In the genomic region with DNA sequence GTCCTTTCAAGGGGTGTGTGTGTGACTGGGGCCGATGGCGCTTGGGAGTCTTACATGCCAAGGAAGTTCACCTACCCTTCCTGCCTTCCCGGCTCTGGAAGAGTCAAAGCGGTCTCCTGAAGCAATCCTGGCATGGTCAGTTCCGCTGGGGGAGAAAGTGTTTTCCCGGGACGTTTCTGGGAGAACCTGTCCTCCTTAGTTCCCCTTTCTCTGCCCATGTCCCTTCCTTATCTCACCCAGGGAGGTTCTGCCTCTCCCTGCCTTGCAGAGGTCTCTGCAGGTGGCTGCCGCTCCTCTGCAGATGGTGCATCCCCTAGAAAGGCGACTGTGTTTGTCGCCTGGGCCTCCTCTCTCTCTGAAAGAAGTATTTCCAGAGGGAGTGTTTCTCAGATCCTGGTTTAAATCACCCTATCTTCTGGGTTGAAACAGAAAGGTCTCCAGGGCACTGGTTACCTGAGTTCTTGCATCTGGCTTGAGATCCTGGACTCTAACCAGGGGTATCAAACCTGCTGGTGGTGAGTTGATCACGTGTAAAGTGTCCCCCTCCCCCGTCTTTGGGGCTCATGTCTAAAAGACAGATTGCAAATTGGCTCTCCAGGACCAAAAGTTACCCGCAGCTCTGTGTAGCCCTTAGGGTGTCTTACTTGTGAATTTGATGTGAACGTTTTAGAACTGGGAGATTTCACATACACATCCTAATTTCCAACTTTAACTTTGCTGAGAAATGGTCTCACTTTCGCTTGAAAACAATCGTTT, we compare ENCODE assay signal across 1 cellular context.
TF ChIP-seq lines count a peak whose summit lies in the region.

No MANE protein-coding gene starts in this region.

TF ChIP-seq in H1, 55 proteins besides CTCF, POLR2A, EP300 and RAD21 (continued from another document):
- TF ChIP-seq, protein P1, sequence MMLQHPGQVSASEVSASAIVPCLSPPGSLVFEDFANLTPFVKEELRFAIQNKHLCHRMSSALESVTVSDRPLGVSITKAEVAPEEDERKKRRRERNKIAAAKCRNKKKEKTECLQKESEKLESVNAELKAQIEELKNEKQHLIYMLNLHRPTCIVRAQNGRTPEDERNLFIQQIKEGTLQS (IDR thresholded peaks at IDR 0.05; ENCODE audit: insufficient read depth, low read depth, low read length): no peak
- TF ChIP-seq SAP30 (IDR thresholded peaks at IDR 0.05; ENCODE audit: insufficient read depth, insufficient replicate concordance, low read length) (no peak), SIN3A (conservative IDR thresholded peaks at IDR 0.05 in 1 of 2, IDR thresholded peaks at IDR 0.05 in 1 of 2; ENCODE audit: low read depth in 1 of 2, low read length in 2 of 2) (no peak), TEAD4 (IDR thresholded peaks at IDR 0.05; ENCODE audit: low read depth, low read length) (no peak), JUND (IDR thresholded peaks at IDR 0.05; ENCODE audit: low read length) (no peak), CTBP2 (IDR thresholded peaks at IDR 0.05; ENCODE audit: borderline replicate concordance, insufficient read depth, insufficient read length, low read length) (no peak)
- TF ChIP-seq, protein P2, sequence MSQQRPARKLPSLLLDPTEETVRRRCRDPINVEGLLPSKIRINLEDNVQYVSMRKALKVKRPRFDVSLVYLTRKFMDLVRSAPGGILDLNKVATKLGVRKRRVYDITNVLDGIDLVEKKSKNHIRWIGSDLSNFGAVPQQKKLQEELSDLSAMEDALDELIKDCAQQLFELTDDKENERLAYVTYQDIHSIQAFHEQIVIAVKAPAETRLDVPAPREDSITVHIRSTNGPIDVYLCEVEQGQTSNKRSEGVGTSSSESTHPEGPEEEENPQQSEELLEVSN (IDR thresholded peaks at IDR 0.05): no peak
